In the genomic region with DNA sequence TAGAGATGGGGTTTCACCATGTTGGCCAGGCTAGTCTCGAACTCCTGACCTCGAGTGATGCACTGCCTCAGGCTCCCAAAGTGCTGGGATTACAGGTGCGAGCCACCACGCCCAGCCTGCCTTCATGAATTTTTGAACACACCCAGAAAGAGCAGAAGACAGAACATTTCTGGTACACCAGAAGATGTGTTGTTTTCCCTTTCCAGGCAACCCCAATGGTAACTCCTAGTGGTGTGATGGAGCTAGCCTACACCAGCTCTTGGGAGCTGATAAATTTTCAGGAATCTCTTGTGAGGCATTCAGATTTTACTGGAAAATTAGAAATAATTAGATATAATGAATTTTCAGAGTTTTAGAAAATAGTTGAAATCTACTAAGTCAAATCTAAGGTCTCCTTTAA, we compare ENCODE assay signal across 10 cellular contexts. TPM values are rescaled to one million over a fixed set of nuclear protein-coding genes. Genes with fewer than 3 reads are reported as not detected.
DNase-seq lines count a peak whose midpoint lies in the region; ATAC-seq and TF ChIP-seq lines count a peak whose summit lies in the region.
"Had no signal": no experiment of that assay in that cellular context is flagged by ENCODE, and none has a peak within 500 bp of the region (broad histone marks: within the 10 kb centered on the region; RNA-seq: fewer than 3 reads in every experiment).

No MANE protein-coding gene starts in this region.

- H3K27ac Mint-ChIP-seq in T-helper 17 cell, result peak overlapping the region; percentile 99

- intact Hi-C loops in stomach (cut with DNase I; ENCODE audit: low total_unique reads), result no loop called here

- H3K4me3 ChIP-seq in foreskin fibroblast (ENCODE audit: low read depth in 1 of 2, low read length in 2 of 2) (peak overlapping the region; percentile 12 to 84), stomach (peak overlapping the region in 3 of 4 donors; percentile 50 to 65 (median 62))

- H3K4me1 Mint-ChIP-seq in T-helper 17 cell, result peaks cover 11% of the 10 kb centered on the region

- no peaks in the 10 kb centered on the region for H3K36me3 ChIP-seq in stomach

- ATAC-seq in T-helper 17 cell, result no peak
- no peak for ATAC-seq in HG02571 (IDR thresholded peaks at IDR 0.05; ENCODE audit: unreplicated experiment)
- ATAC-seq in HG03159 (IDR thresholded peaks at IDR 0.05; ENCODE audit: unreplicated experiment), result no peak

- no peaks in the 10 kb centered on the region for H3K9me3 ChIP-seq in T-helper 17 cell (ENCODE audit: control insufficient read depth, low read length, poor library complexity, severe bottlenecking)
- no peaks in the 10 kb centered on the region for H3K9me3 ChIP-seq in stomach

- no peak overlapping the region for H3K4me3 Mint-ChIP-seq in T-helper 17 cell

- peak; percentile 11 for DNase-seq in activated CD4-positive, alpha-beta T cell treated with anti-CD3 and anti-CD28 coated beads for 48 hours
- DNase-seq in activated CD4-positive, alpha-beta T cell treated with anti-CD3 and anti-CD28 coated beads for 1 hour, result no peak
- no peak for DNase-seq in T-helper 17 cell
- no peak for DNase-seq in foreskin fibroblast
- no peak for DNase-seq in stomach
- DNase-seq in AML-193 (lab: John Stamatoyannopoulos, UW), result no peak
- DNase-seq: GOT3, NCI-H345 had no signal

- 95 to 99% (median 95%) methylated on average over 4 of the region's 4 CpGs for WGBS in stomach, 5 donors

- peaks cover 0 to 19% (median 10%) of the 10 kb centered on the region in 4 donors for H3K4me1 ChIP-seq in stomach

- no peak for TF ChIP-seq EP300 in stomach (IDR thresholded peaks at IDR 0.05)

- H3K27me3 Mint-ChIP-seq in T-helper 17 cell, result no peaks in the 10 kb centered on the region

- H3K27ac ChIP-seq in stomach, result peak overlapping the region in 4 of 5 donors; percentile 92 to 99 (median 95)

- no peaks in the 10 kb centered on the region for H3K27me3 ChIP-seq in stomach

- no peak for TF ChIP-seq POLR2A in stomach (IDR thresholded peaks at IDR 0.05)

- peaks cover 4% of the 10 kb centered on the region for H3K36me3 Mint-ChIP-seq in T-helper 17 cell (ENCODE audit: low read depth)

- no peak for TF ChIP-seq CTCF in foreskin fibroblast (IDR thresholded peaks at IDR 0.05; ENCODE audit: low read depth, low read length)
- TF ChIP-seq CTCF in stomach (IDR thresholded peaks at IDR 0.05), result no peak

RNA-seq across cellular contexts. Expression of gene CCDC7, which starts 0.9 kb away (rescaled TPM):
- total RNA-seq in T-helper 17 cell (10 to 100 TPM; 60.4 to 73.0 TPM), stomach (10 to 100 TPM in 2 of 5 donors, 1 to 10 TPM in 3; 2.0 to 27.2 (median 7.7) TPM)
- polyA plus RNA-seq in stomach, result 10 to 100 TPM in 1 of 3 donors, 1 to 10 TPM in 2; 1.0 to 13.9 (median 1.3) TPM
